In genomic region chr3:46483799-46484198, GRCh38 we compare ENCODE assay signal across 16 cellular contexts. TPM values are rescaled to one million over a fixed set of nuclear protein-coding genes. Genes with fewer than 3 reads are reported as not detected.
"Had no signal": no experiment of that assay in that cellular context is flagged by ENCODE, and none has a peak within 500 bp of the region (broad histone marks: within the 10 kb centered on the region; RNA-seq: fewer than 3 reads in every experiment).

No MANE protein-coding gene starts in this region.

- ATAC-seq: activated CD8-positive, alpha-beta memory T cell treated with anti-CD3 and anti-CD28 coated beads, Interleukin-2, amount 10 ng/mL, durations not matched to agents 7 days and 5 days; activated T-cell treated with anti-CD3 and anti-CD28 coated beads, Interleukin-2, amount 50 U/mL, for 4 hours; gastroesophageal sphincter had no signal

- H3K27ac ChIP-seq: gastroesophageal sphincter, prostate gland, sigmoid colon had no signal

- H3K4me1 ChIP-seq: prostate gland had no signal

- H3K36me3 ChIP-seq: gastroesophageal sphincter, prostate gland, sigmoid colon had no signal

- H3K4me3 ChIP-seq: gastroesophageal sphincter, prostate gland, sigmoid colon had no signal

- H3K27me3 ChIP-seq: sigmoid colon had no signal

- H3K9me3 ChIP-seq: gastroesophageal sphincter, prostate gland, sigmoid colon had no signal

- DNase-seq: activated CD4-positive, alpha-beta T cell treated with anti-CD3 and anti-CD28 coated beads, Interleukin-2, amount 50 U/mL, for 4 hours; activated CD8-positive, alpha-beta memory T cell treated with anti-CD3 and anti-CD28 coated beads, Interleukin-2, amount 10 ng/mL, durations not matched to agents 7 days and 5 days; activated gamma-delta T cell; activated naive CD8-positive, alpha-beta T cell treated with anti-CD3 and anti-CD28 coated beads for 36 hours; activated T-cell treated with anti-CD3 and anti-CD28 coated beads, Interleukin-2, amount 50 U/mL, for 4 hours; mammary epithelial cell; sigmoid colon; stimulated activated CD4-positive, alpha-beta T cell treated with anti-CD3 and anti-CD28 coated beads, Interleukin-12 subunit alpha, Interleukin-12 subunit beta, amount 100 ng/mL, for 4 hours; stimulated activated naive CD4-positive, alpha-beta T cell had no signal

RNA-seq across cellular contexts. Expression of gene RTP3, which starts 14.0 kb away (rescaled TPM):
- total RNA-seq: activated CD8-positive, alpha-beta memory T cell treated with anti-CD3 and anti-CD28 coated beads, Interleukin-2, amount 10 ng/mL, durations not matched to agents 7 days and 5 days; activated naive CD8-positive, alpha-beta T cell treated with anti-CD3 and anti-CD28 coated beads for 36 hours; activated T-cell treated with anti-CD3 and anti-CD28 coated beads, Interleukin-2, amount 50 U/mL, for 4 hours; bronchial epithelial cell; fibroblast of lung; gastroesophageal sphincter; mammary epithelial cell; mucosa of gallbladder; omental fat pad; sigmoid colon; T-helper 2 cell treated with Interferon-gamma antibody and Interleukin-4, amounts not matched to agents 100 ng/mL and 5 ng/mL, for 36 hours had no signal
- polyA plus RNA-seq: fibroblast of lung, mammary epithelial cell, sigmoid colon had no signal

RNA-seq across cellular contexts. Expression of gene LTF, which starts 19.1 kb away (rescaled TPM):
- total RNA-seq: activated CD8-positive, alpha-beta memory T cell treated with anti-CD3 and anti-CD28 coated beads, Interleukin-2, amount 10 ng/mL, durations not matched to agents 7 days and 5 days; activated naive CD8-positive, alpha-beta T cell treated with anti-CD3 and anti-CD28 coated beads for 36 hours; activated T-cell treated with anti-CD3 and anti-CD28 coated beads, Interleukin-2, amount 50 U/mL, for 4 hours; fibroblast of lung; T-helper 2 cell treated with Interferon-gamma antibody and Interleukin-4, amounts not matched to agents 100 ng/mL and 5 ng/mL, for 36 hours had no signal
- polyA plus RNA-seq: fibroblast of lung had no signal
